Comparison of ENCODE assay signal across 7 cellular contexts in the genomic region with DNA sequence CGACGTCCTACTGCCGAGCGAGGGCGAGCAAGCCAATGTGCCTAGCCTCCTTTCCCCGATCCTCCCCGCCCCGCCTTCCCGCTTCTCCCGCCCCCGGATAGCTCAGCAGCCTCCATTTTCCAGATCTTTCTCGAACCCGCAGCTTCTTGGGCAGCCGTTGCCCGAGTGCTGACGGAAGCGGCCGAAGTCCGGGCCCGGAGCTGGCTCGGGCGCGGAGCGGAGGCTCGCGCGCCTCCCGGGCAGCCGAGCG. TPM values are rescaled to one million over a fixed set of nuclear protein-coding genes. Genes with fewer than 3 reads are reported as not detected.
A peak's percentile ranks its signal among the peaks of the same experiment; 100 is the strongest.
DNase-seq lines count a peak whose midpoint lies in the region; ATAC-seq and TF ChIP-seq lines count a peak whose summit lies in the region.

No MANE protein-coding gene starts in this region.

- DNase-seq in EL = peak; percentile 88
- peak; percentile 73 for DNase-seq in RPMI7951 (ENCODE audit: low read depth)
- peak; percentile 86 for DNase-seq in choroid plexus epithelial cell (ENCODE audit: low read depth)
- peak; percentile 96 for DNase-seq in left kidney (ENCODE audit: low read depth, low spot score)
- DNase-seq in stimulated activated CD4-positive, alpha-beta T cell treated with anti-CD3 and anti-CD28 coated beads, Interleukin-4, amount 100 ng/mL, for 1 hour = peak; percentile 59

- H3K4me3 ChIP-seq in choroid plexus epithelial cell (ENCODE audit: low read depth, low read length) = peak overlapping the region; percentile 77

- TF ChIP-seq CTCF in choroid plexus epithelial cell (conservative IDR thresholded peaks at IDR 0.05; ENCODE audit: low read depth, low read length) = no peak

- peak; percentile 73 for ATAC-seq in GM19455 (IDR thresholded peaks at IDR 0.05; ENCODE audit: unreplicated experiment)
- ATAC-seq in HG03521 (IDR thresholded peaks at IDR 0.05; ENCODE audit: unreplicated experiment) = peak; percentile 78

RNA-seq across cellular contexts. Expression of gene HSPA4L, which starts 0.2 kb away (rescaled TPM):
- total RNA-seq in RPMI7951 (2014; rRNA removed; shearing (Covaris generic)) = 3.5 and 4.7 TPM in 2 replicates

RNA-seq across cellular contexts. Expression of gene SLC25A31, which starts 51.8 kb away (rescaled TPM):
- not detected in 2 replicates for total RNA-seq in RPMI7951 (2014; rRNA removed; shearing (Covaris generic))

Comparison
In these comparisons a context has a peak if more than half of its experiments do, and no peak if none do; other contexts are left out.
1. Peak in every context shown above with its lines: DNase-seq, ATAC-seq and H3K4me3 ChIP-seq.